Comparison of ENCODE assay signal across 9 cellular contexts in the genomic region with DNA sequence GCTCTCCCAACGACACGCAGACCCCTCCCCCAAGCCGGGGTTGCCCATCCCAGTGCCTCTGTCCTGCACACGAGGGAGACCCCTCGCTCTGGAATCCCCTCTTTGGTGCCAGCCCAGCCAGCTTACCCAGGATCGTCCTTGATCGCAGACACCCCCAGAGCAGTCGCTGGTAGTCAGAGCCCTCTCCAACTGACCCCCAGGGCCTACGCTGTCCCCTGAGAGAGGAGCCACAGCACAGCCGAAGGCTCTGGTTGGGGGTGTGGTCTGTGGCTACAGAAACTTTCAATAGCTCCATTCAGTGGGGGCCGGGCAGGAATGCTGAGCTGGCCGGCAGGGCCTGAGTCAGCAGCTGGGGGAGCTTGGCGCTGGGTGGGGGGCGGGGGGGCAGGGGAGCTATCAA. TPM values are rescaled to one million over a fixed set of nuclear protein-coding genes. Genes with fewer than 3 reads are reported as not detected.
DNase-seq lines count a peak whose midpoint lies in the region; ATAC-seq, FAIRE-seq and TF ChIP-seq lines count a peak whose summit lies in the region.
"Had no signal": no experiment of that assay in that cellular context is flagged by ENCODE, and none has a peak within 500 bp of the region (broad histone marks: within the 10 kb centered on the region; RNA-seq: fewer than 3 reads in every experiment).

A gene with protein sequence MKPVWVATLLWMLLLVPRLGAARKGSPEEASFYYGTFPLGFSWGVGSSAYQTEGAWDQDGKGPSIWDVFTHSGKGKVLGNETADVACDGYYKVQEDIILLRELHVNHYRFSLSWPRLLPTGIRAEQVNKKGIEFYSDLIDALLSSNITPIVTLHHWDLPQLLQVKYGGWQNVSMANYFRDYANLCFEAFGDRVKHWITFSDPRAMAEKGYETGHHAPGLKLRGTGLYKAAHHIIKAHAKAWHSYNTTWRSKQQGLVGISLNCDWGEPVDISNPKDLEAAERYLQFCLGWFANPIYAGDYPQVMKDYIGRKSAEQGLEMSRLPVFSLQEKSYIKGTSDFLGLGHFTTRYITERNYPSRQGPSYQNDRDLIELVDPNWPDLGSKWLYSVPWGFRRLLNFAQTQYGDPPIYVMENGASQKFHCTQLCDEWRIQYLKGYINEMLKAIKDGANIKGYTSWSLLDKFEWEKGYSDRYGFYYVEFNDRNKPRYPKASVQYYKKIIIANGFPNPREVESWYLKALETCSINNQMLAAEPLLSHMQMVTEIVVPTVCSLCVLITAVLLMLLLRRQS (minus strand): TSS at position 268 of the 400 bp plus-strand sequence. CDS start 633 bp downstream, outside the sequence.

- CTCF ChIA-PET in PC-9 (lab: Charles Lee): interaction anchor here (0.7 kb wide), 1 partner anchor 695 kb away, joined by 6 read pairs; no protein-coding TSS in a partner anchor

- peak within 1 kb of the TSS; percentile 93 for H2AFZ ChIP-seq in neuronal stem cell (ENCODE audit: low read length)
- H2AFZ ChIP-seq in PC-9: no peak within 1 kb of the TSS

- H2BK15ac ChIP-seq in neuronal stem cell (ENCODE audit: low read length): peak within 1 kb of the TSS; percentile 94

- no peak for FAIRE-seq in RCC 7860 (lab: Jason Lieb, UNC)

- no CpG with 5 or more reads among the region's 14 CpGs for WGBS in neuronal stem cell (ENCODE audit: extremely low coverage in 2 of 2, insufficient read length in 2 of 2, insufficient replicate concordance in 1 of 2), 2 donors

- H3K9me3 ChIP-seq in neuronal stem cell (replicated peaks in 1 of 2; ENCODE audit: control insufficient read depth in 2 of 2, insufficient read depth in 1 of 2, low read depth in 1 of 2, low read length in 2 of 2) (no peaks in the 10 kb centered on the region), PC-9 (ENCODE audit: insufficient read depth, low read depth) (no peaks in the 10 kb centered on the region)

- peak within 1 kb of the TSS; percentile 63 for H3K23ac ChIP-seq in neuronal stem cell (ENCODE audit: low read depth, low read length, poor library complexity)

- ATAC-seq in GM21529 (IDR thresholded peaks at IDR 0.05; ENCODE audit: unreplicated experiment) (no peak), HG02678 (IDR thresholded peaks at IDR 0.05; ENCODE audit: unreplicated experiment) (no peak)
- ATAC-seq: left colon had no signal

- peak within 1 kb of the TSS; percentile 82 for H3K9ac ChIP-seq in neuronal stem cell (ENCODE audit: low read depth, low read length, poor library complexity)

- peak within 1 kb of the TSS; percentile 88 for H3K18ac ChIP-seq in neuronal stem cell (ENCODE audit: low read length)

- peak within 1 kb of the TSS; percentile 22 for H4K91ac ChIP-seq in neuronal stem cell (ENCODE audit: low read depth, low read length, poor library complexity)

- H3K9me2 ChIP-seq in PC-9 (ENCODE audit: insufficient read depth): no peaks in the 10 kb centered on the region

- peak within 1 kb of the TSS; percentile 41 for H3K4me2 ChIP-seq in neuronal stem cell (ENCODE audit: insufficient read depth, low read length, poor library complexity, severe bottlenecking)
- no peak within 1 kb of the TSS for H3K4me2 ChIP-seq in PC-9

- peak within 1 kb of the TSS; percentile 93 for H2BK12ac ChIP-seq in neuronal stem cell (ENCODE audit: low read length)

- no TSS peak for BruUV-seq in PC-9 (replicated peaks; lab: Mats Ljungman, UMichigan)

- H3K4ac ChIP-seq in neuronal stem cell (ENCODE audit: low read length): peak within 1 kb of the TSS; percentile 96

- intact Hi-C loops in PC-9 (cut with micrococcal nuclease; ENCODE audit: unreplicated experiment): no loop called here

- no peaks in the 10 kb centered on the region for H3K79me2 ChIP-seq in PC-9 (ENCODE audit: low read depth)

- peak within 1 kb of the TSS; percentile 89 for H2BK5ac ChIP-seq in neuronal stem cell (ENCODE audit: low read length)

- H3K4me1 ChIP-seq in neuronal stem cell (ENCODE audit: control insufficient read depth in 2 of 2, insufficient read depth in 1 of 2, low read depth in 1 of 2, low read length in 2 of 2): peaks cover 12 to 29% of the 10 kb centered on the region in 2 donors
- H3K4me1 ChIP-seq in PC-9 (replicated peaks; ENCODE audit: insufficient read depth): no peaks in the 10 kb centered on the region

- H3K14ac ChIP-seq in neuronal stem cell (ENCODE audit: low read length): peak within 1 kb of the TSS; percentile 56

- H3F3A ChIP-seq in PC-9 (ENCODE audit: insufficient read depth, low read depth): no peaks in the 10 kb centered on the region

- H3K27me3 ChIP-seq in neuronal stem cell (ENCODE audit: control insufficient read depth in 3 of 3, insufficient read depth in 3 of 3, low read depth in 1 of 3, low read length in 3 of 3) (no peaks in the 10 kb centered on the region), PC-9 (ENCODE audit: insufficient read depth, low read depth) (no peaks in the 10 kb centered on the region)

- H4K20me1 ChIP-seq in PC-9 (ENCODE audit: insufficient read depth): no peaks in the 10 kb centered on the region

- DNase-seq in EL: peak; percentile 63
- DNase-seq in RCC 7860 (ENCODE audit: low spot score): peak; percentile 24
- DNase-seq in fibroblast of peridontal ligament (ENCODE audit: extremely low read depth): peak; percentile 61
- DNase-seq in neuronal stem cell (ENCODE audit: low spot score): peak; percentile 63
- DNase-seq in PC-9: no peak
- DNase-seq in activated CD4-positive, alpha-beta T cell treated with anti-CD3 and anti-CD28 coated beads, Interleukin-2, amount 50 U/mL, for 48 hours: no peak
- DNase-seq: left colon had no signal

- H3K36me3 ChIP-seq in neuronal stem cell (replicated peaks in 1 of 2; ENCODE audit: control insufficient read depth in 2 of 2, insufficient read depth in 2 of 2, low read length in 2 of 2) (peaks cover 0 to 6% of the 10 kb centered on the region in 2 donors), PC-9 (ENCODE audit: low read depth) (no peaks in the 10 kb centered on the region)

- no peak within 1 kb of the TSS for H2BK120ac ChIP-seq in neuronal stem cell (ENCODE audit: low read depth, low read length)

- H3K4me3 ChIP-seq in neuronal stem cell (ENCODE audit: low read length in 2 of 2): peak within 1 kb of the TSS; percentile 35 to 61
- H3K4me3 ChIP-seq in PC-9: no peak within 1 kb of the TSS

- POLR2A ChIA-PET in PC-9 (lab: Charles Lee; ENCODE audit: unreplicated experiment): no interaction called here

- no peak within 1 kb of the TSS for H4K8ac ChIP-seq in neuronal stem cell (ENCODE audit: low read depth, low read length)

- H3K79me1 ChIP-seq in neuronal stem cell (ENCODE audit: low read depth, low read length): peaks cover 9% of the 10 kb centered on the region

- peak within 1 kb of the TSS; percentile 96 for H2AK5ac ChIP-seq in neuronal stem cell (ENCODE audit: low read depth, low read length)

- no peak for TF ChIP-seq CTCF in PC-9 (conservative IDR thresholded peaks at IDR 0.05)

- H3K27ac ChIP-seq in neuronal stem cell (replicated peaks; ENCODE audit: low read length) (peak within 1 kb of the TSS; percentile 83), PC-9 (no peak within 1 kb of the TSS)

RNA-seq across cellular contexts. Expression of the gene that starts here (rescaled TPM):
- 10.9 TPM for polyA plus RNA-seq in neuronal stem cell (2013, experiment 1 of 2)
- 10.4 TPM for polyA plus RNA-seq in neuronal stem cell (2013, experiment 2 of 2)
- total RNA-seq in PC-9 (2021): not detected in 2 replicates
- total RNA-seq: left colon had no signal

Comparison
In these comparisons a context has a peak if more than half of its experiments do, and no peak if none do; other contexts are left out.
1. DNase-seq: peak in EL (single experiment), RCC 7860 (single experiment), fibroblast of peridontal ligament (single experiment) and neuronal stem cell (single experiment); none in PC-9 (0 of 2) and activated CD4-positive, alpha-beta T cell treated with anti-CD3 and anti-CD28 coated beads, Interleukin-2, amount 50 U/mL, for 48 hours (0 of 2).